ENCODE assay signal across 10 cellular contexts in genomic region chr2:201261471-201261870, GRCh38. TPM values are rescaled to one million over a fixed set of nuclear protein-coding genes. Genes with fewer than 3 reads are reported as not detected.
DNase-seq lines count a peak whose midpoint lies in the region; ATAC-seq and TF ChIP-seq lines count a peak whose summit lies in the region.
"Had no signal": no experiment of that assay in that cellular context is flagged by ENCODE, and none has a peak within 500 bp of the region (broad histone marks: within the 10 kb centered on the region; RNA-seq: fewer than 3 reads in every experiment).

No MANE protein-coding gene starts in this region.

- no peak overlapping the region for H3K9ac ChIP-seq in GM23248

- H3K4me3 Mint-ChIP-seq in dendritic cell treated with granulocyte-macrophage colony-stimulating factor and Interleukin-4, amounts not matched to agents 40 ng/mL and 50 ng/mL, for 4 days = peak overlapping the region; percentile 85

- H3K36me3 Mint-ChIP-seq in dendritic cell treated with granulocyte-macrophage colony-stimulating factor and Interleukin-4, amounts not matched to agents 40 ng/mL and 50 ng/mL, for 4 days (ENCODE audit: low read depth) = peaks cover 25% of the 10 kb centered on the region

- H3K27me3 ChIP-seq in GM23248 (replicated peaks; ENCODE audit: insufficient read depth) = no peaks in the 10 kb centered on the region
- H3K27me3 ChIP-seq in tibial nerve = no peaks in the 10 kb centered on the region

- peaks cover 25% of the 10 kb centered on the region for H3F3A ChIP-seq in GM23248 (ENCODE audit: insufficient read depth)

- intact Hi-C loops in dendritic cell treated with granulocyte-macrophage colony-stimulating factor and Interleukin-4, amounts not matched to agents 40 ng/mL and 50 ng/mL, for 4 days (cut with micrococcal nuclease) = no loop called here

- WGBS in GM23248 (ENCODE audit: low coverage in 1 of 2, low lambda C conversion rate in 2 of 2, missing lambda C conversion rate in 2 of 2), 2 experiments = 86 to 92% methylated on average over 9 of the region's 9 CpGs
- 74 to 88% methylated on average over 9 of the region's 9 CpGs for WGBS in tibial nerve, 2 donors

- in situ Hi-C loops in GM23248 (cut with MboI) = no loop called here

- no peaks in the 10 kb centered on the region for H3K36me3 ChIP-seq in GM23248 (ENCODE audit: low read depth)
- peaks cover 0 to 1% (median 0%) of the 10 kb centered on the region in 3 donors for H3K36me3 ChIP-seq in tibial nerve

- H3K4me1 ChIP-seq in GM23248 (ENCODE audit: insufficient read depth) (peaks cover 39% of the 10 kb centered on the region), tibial nerve (peaks cover 0 to 34% (median 15%) of the 10 kb centered on the region in 4 donors)

- peak overlapping the region; percentile 36 for H3K4me2 ChIP-seq in GM23248 (ENCODE audit: unreplicated experiment)

- no peak for TF ChIP-seq POLR2A in tibial nerve (IDR thresholded peaks at IDR 0.05)

- H3K27me3 Mint-ChIP-seq in dendritic cell treated with granulocyte-macrophage colony-stimulating factor and Interleukin-4, amounts not matched to agents 40 ng/mL and 50 ng/mL, for 4 days = no peaks in the 10 kb centered on the region

- no peak for DNase-seq in GM23248
- DNase-seq in activated CD4-positive, alpha-beta T cell treated with anti-CD3 and anti-CD28 coated beads for 1 hour = peak; percentile 35
- DNase-seq in stimulated activated CD4-positive, alpha-beta T cell treated with anti-CD3 and anti-CD28 coated beads, Interleukin-4, amount 100 ng/mL, for 1 hour = peak; percentile 43
- DNase-seq in tibial nerve (ENCODE audit: low spot score in 2 of 2) = no peak
- no peak for DNase-seq in NCI-H524 (lab: John Stamatoyannopoulos, UW)
- DNase-seq in NCI-H1694 (lab: John Stamatoyannopoulos, UW) = no peak
- DNase-seq: GDM1, NCI-H1930 had no signal

- H3K4me1 Mint-ChIP-seq in dendritic cell treated with granulocyte-macrophage colony-stimulating factor and Interleukin-4, amounts not matched to agents 40 ng/mL and 50 ng/mL, for 4 days (ENCODE audit: low read depth) = peaks cover 69% of the 10 kb centered on the region

- no peak for TF ChIP-seq CTCF in tibial nerve (IDR thresholded peaks at IDR 0.05)

- no peak for ATAC-seq in HG02870 (IDR thresholded peaks at IDR 0.05; ENCODE audit: unreplicated experiment)

- H2AFZ ChIP-seq in GM23248 = no peak overlapping the region

- H3K27ac ChIP-seq in GM23248 (no peak overlapping the region), tibial nerve (peak overlapping the region in 1 of 4 donors; percentile 78)

- H3K9me3 ChIP-seq in GM23248 (ENCODE audit: low read depth) = no peaks in the 10 kb centered on the region
- no peaks in the 10 kb centered on the region for H3K9me3 ChIP-seq in tibial nerve

- no peaks in the 10 kb centered on the region for H4K20me1 ChIP-seq in GM23248 (ENCODE audit: insufficient read depth)

- H3K27ac Mint-ChIP-seq in dendritic cell treated with granulocyte-macrophage colony-stimulating factor and Interleukin-4, amounts not matched to agents 40 ng/mL and 50 ng/mL, for 4 days = peak overlapping the region; percentile 96

- H3K4me3 ChIP-seq in GM23248 = no peak overlapping the region
- H3K4me3 ChIP-seq in tibial nerve = peak overlapping the region in 2 of 4 donors; percentile 21 to 38

- H3K9me2 ChIP-seq in GM23248 (ENCODE audit: insufficient read depth) = no peaks in the 10 kb centered on the region

- H3K79me2 ChIP-seq in GM23248 (ENCODE audit: insufficient read depth) = peaks cover 78% of the 10 kb centered on the region

- no peaks in the 10 kb centered on the region for H3K9me3 Mint-ChIP-seq in dendritic cell treated with granulocyte-macrophage colony-stimulating factor and Interleukin-4, amounts not matched to agents 40 ng/mL and 50 ng/mL, for 4 days

- no peak for TF ChIP-seq EP300 in tibial nerve (IDR thresholded peaks at IDR 0.05)

RNA-seq across cellular contexts. Expression of gene CASP8, which starts 1.1 kb away (rescaled TPM):
- total RNA-seq in GM23248 (2014; rRNA removed; shearing (Covaris generic)) = 13.9 and 20.8 TPM in 2 replicates
- polyA plus RNA-seq in GM23248 (2016; fragmentation: Nextera tagmentation; extraction: Ambion mirVana) = 11.7 and 12.2 TPM in 2 replicates
- total RNA-seq in tibial nerve = 10 to 100 TPM; 12.4 to 71.7 (median 15.6) TPM

Comparison
In these comparisons a context has a peak if more than half of its experiments do, and no peak if none do; other contexts are left out.
1. DNase-seq: peak in activated CD4-positive, alpha-beta T cell treated with anti-CD3 and anti-CD28 coated beads for 1 hour (single experiment) and stimulated activated CD4-positive, alpha-beta T cell treated with anti-CD3 and anti-CD28 coated beads, Interleukin-4, amount 100 ng/mL, for 1 hour (single experiment); none in GM23248 (single experiment), tibial nerve (0 of 2), NCI-H524 (0 of 2) and NCI-H1694 (single experiment).